8 cellular contexts compared by ENCODE assay signal in the genomic region with DNA sequence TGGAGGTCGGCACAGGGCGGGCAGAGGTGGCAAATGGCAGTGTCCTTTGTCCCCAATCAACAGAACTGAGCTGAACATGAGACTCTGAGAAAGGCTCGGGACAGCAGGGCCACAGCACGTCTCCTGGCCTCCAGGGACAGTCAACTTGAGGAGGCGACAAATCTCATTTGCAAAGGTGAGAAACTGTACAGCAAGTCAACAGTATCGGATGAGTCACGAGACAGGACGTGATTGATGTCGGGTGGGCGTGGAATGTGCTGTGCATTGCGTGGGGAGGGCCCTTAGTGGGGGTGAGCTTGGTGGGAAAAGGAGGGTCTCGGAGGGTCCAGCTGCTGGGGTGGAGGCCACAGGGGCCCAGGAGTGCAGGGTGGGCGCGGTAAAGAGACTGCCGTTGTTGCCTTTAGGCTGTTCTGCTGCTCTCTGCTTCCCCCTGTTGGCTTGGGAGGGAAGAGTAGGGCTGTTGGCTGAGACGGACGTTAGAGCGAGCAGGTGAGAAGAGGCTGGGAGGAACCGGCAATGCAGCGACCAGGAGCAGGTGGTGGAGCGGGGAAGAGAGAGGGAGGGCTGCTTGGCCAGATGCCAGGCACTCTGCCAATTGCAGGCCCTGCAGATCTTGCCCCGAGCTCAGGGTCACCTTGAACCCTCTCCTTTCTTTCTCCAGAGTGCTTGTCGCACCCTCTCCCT.
DNase-seq lines count a peak whose midpoint lies in the region; ATAC-seq and TF ChIP-seq lines count a peak whose summit lies in the region.

No MANE protein-coding gene starts in this region.

- peak; percentile 95 for TF ChIP-seq CTCF in 22Rv1 (IDR thresholded peaks at IDR 0.05)

- H3K4me3 Mint-ChIP-seq in activated CD4-positive, alpha-beta T cell treated with anti-CD3 and anti-CD28 coated beads, Interleukin-2, amount 10 ng/mL, durations not matched to agents 7 days and 5 days: peak overlapping the region; percentile 70

- H3K27ac Mint-ChIP-seq in activated CD4-positive, alpha-beta T cell treated with anti-CD3 and anti-CD28 coated beads, Interleukin-2, amount 10 ng/mL, durations not matched to agents 7 days and 5 days: peak overlapping the region; percentile 90

- DNase-seq in NCI-H2171 (lab: John Stamatoyannopoulos, UW): peak; percentile 84
- peak; percentile 86 for DNase-seq in activated CD4-positive, alpha-beta T cell treated with anti-CD3 and anti-CD28 coated beads, Interleukin-2, amount 10 ng/mL, durations not matched to agents 7 days and 5 days
- DNase-seq in dermis blood vessel endothelial cell: peak; percentile 69
- DNase-seq in mucosa of gallbladder (ENCODE audit: low spot score): peak; percentile 83
- peak; percentile 60 to 82 for DNase-seq in stimulated activated CD8-positive, alpha-beta memory T cell treated with anti-CD3 and anti-CD28 coated beads, Interleukin-7, amount 100 ng/mL, for 48 hours (ENCODE audit: extremely low read depth in 1 of 2, low read depth in 1 of 2)

- H3K27me3 Mint-ChIP-seq in activated CD4-positive, alpha-beta T cell treated with anti-CD3 and anti-CD28 coated beads, Interleukin-2, amount 10 ng/mL, durations not matched to agents 7 days and 5 days: no peaks in the 10 kb centered on the region

- peaks cover 99% of the 10 kb centered on the region for H3K4me1 Mint-ChIP-seq in activated CD4-positive, alpha-beta T cell treated with anti-CD3 and anti-CD28 coated beads, Interleukin-2, amount 10 ng/mL, durations not matched to agents 7 days and 5 days

- ATAC-seq in GM18868 (IDR thresholded peaks at IDR 0.05; ENCODE audit: unreplicated experiment): peak; percentile 25
- peak; percentile 39 for ATAC-seq in HG03097 (IDR thresholded peaks at IDR 0.05; ENCODE audit: low FRiP score, unreplicated experiment)

- peaks cover 63% of the 10 kb centered on the region for H3K36me3 Mint-ChIP-seq in activated CD4-positive, alpha-beta T cell treated with anti-CD3 and anti-CD28 coated beads, Interleukin-2, amount 10 ng/mL, durations not matched to agents 7 days and 5 days (ENCODE audit: low read depth)

- no peaks in the 10 kb centered on the region for H3K9me3 Mint-ChIP-seq in activated CD4-positive, alpha-beta T cell treated with anti-CD3 and anti-CD28 coated beads, Interleukin-2, amount 10 ng/mL, durations not matched to agents 7 days and 5 days

- CTCF ChIA-PET in activated CD4-positive, alpha-beta T cell treated with anti-CD3 and anti-CD28 coated beads, Interleukin-2, amount 10 ng/mL, durations not matched to agents 7 days and 5 days (lab: Charles Lee): interaction anchor here (0.8 to 4.6 kb wide), 22 partner anchors 10 to 516 kb away, joined by 3 to 37 read pairs (median 4); partner anchors contain the start of gene BCL2

- POLR2A ChIA-PET in activated CD4-positive, alpha-beta T cell treated with anti-CD3 and anti-CD28 coated beads, Interleukin-2, amount 10 ng/mL, durations not matched to agents 7 days and 5 days (lab: Charles Lee): no interaction called here

- H3K27ac ChIP-seq in 22Rv1: no peak overlapping the region
